ENCODE assay signal across 21 cellular contexts in the genomic region with DNA sequence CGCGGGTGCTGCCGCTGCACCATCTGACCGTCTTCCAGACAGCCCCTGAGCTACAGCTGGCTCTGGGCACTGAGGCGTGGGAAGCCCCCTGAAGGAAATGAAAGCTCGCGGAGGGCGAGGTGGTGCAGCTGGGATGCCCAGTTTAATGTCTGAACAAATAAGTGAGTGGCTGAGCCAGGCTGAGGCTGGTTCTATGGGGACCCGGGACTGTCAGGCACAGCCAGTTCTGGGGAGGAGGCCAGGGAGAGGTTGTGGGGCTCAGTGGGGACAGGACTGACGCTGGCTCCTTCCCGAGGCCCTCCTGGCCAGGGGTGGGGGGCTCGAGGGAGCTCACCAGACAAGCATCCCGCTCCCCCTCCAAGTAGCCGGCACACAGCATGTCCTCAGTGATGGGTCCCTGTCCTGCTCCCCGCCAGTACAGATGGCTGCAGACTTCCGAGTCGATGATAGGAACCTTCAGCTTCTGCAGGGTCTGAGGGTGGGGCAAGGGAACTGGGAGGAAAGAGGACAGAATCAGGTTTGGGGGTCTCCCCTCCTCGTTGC. TPM values are rescaled to one million over a fixed set of nuclear protein-coding genes. Genes with fewer than 3 reads are reported as not detected.
DNase-seq lines count a peak whose midpoint lies in the region; ATAC-seq and TF ChIP-seq lines count a peak whose summit lies in the region.
"Had no signal": no experiment of that assay in that cellular context is flagged by ENCODE, and none has a peak within 500 bp of the region (broad histone marks: within the 10 kb centered on the region; RNA-seq: fewer than 3 reads in every experiment).

No MANE protein-coding gene starts in this region.

- no peak overlapping the region for H3K4me2 ChIP-seq in osteoblast (ENCODE audit: insufficient read depth, low read length)

- DNase-seq in D341Med (ENCODE audit: low spot score) (peak; percentile 31), GM13976 (ENCODE audit: low spot score) (peak; percentile 24), Panc1 (ENCODE audit: low read depth, low spot score) (no peak), osteoblast (ENCODE audit: insufficient read length, low spot score, missing footprints) (peak; percentile 14), CD1c-positive myeloid dendritic cell (ENCODE audit: extremely low spot score) (no peak), COLO668 (lab: John Stamatoyannopoulos, UW; ENCODE audit: unreplicated experiment) (no peak)
- DNase-seq: ACHN; BE2C; C1 segment of cervical spinal cord; CD4-positive, alpha-beta T cell; DMS79 treated with DMSO at 0.1 percent for 48 hours; GF-D8; GM23248; HFFc6 had no signal

- BruUV-seq in Panc1 (replicated peaks; lab: Mats Ljungman, UMichigan), result no TSS peak

- CTCF ChIA-PET in Panc1 (lab: Charles Lee), result interaction anchor here (1.7 kb wide), 1 partner anchor 15 kb away, joined by 7 read pairs; no protein-coding TSS in a partner anchor

- intact Hi-C loops in Panc1 (cut with micrococcal nuclease; ENCODE audit: unreplicated experiment), result no loop called here

- H3K36me3 ChIP-seq in Panc1 (ENCODE audit: control insufficient read depth, insufficient read depth, low read length), result no peaks in the 10 kb centered on the region
- no peaks in the 10 kb centered on the region for H3K36me3 ChIP-seq in osteoblast (ENCODE audit: insufficient read depth, low read length)
- H3K36me3 ChIP-seq: BE2C had no signal

- POLR2A ChIA-PET in Panc1 (lab: Charles Lee), result no interaction called here

- H3K4me3 ChIP-seq in Panc1 (ENCODE audit: low read depth in 2 of 2, low read length in 2 of 2) (no peak overlapping the region), osteoblast (ENCODE audit: insufficient read depth, low read length) (no peak overlapping the region)
- H3K4me3 ChIP-seq: GM23248 had no signal

- H3K4me1 ChIP-seq in Panc1 (ENCODE audit: control insufficient read depth, insufficient read depth, low read length) (peaks cover 28% of the 10 kb centered on the region), osteoblast (ENCODE audit: insufficient read depth, low read length) (peaks cover 4% of the 10 kb centered on the region)
- H3K4me1 ChIP-seq: BE2C had no signal

- no peaks in the 10 kb centered on the region for H3K79me2 ChIP-seq in osteoblast (ENCODE audit: insufficient read depth, low read length)

- H4K20me1 ChIP-seq in osteoblast (ENCODE audit: insufficient read depth, low read length), result no peaks in the 10 kb centered on the region

- H3K27ac ChIP-seq in Panc1 (ENCODE audit: low read length) (peak overlapping the region; percentile 70), osteoblast (ENCODE audit: low read depth, low read length) (no peak overlapping the region)
- H3K27ac ChIP-seq: GM23248, HL-60 had no signal

- H3K27me3 ChIP-seq in Panc1 (ENCODE audit: control insufficient read depth, insufficient read depth, low read length) (no peaks in the 10 kb centered on the region), osteoblast (ENCODE audit: insufficient read depth, low read length) (peaks cover 29% of the 10 kb centered on the region)

- in situ Hi-C loops in GM13976 (cut with MboI; ENCODE audit: low sequenced_read_pairs, unreplicated experiment) (no loop called here), Panc1 (cut with HindIII; ENCODE audit: low pct_unique_long_range_greater_than_20kb, low sequenced_read_pairs) (no loop called here)

- H2AFZ ChIP-seq in osteoblast (ENCODE audit: low read length), result no peak overlapping the region
- H2AFZ ChIP-seq: GM23248 had no signal

- H3K9me3 ChIP-seq in Panc1 (ENCODE audit: control insufficient read depth, insufficient read depth, low read depth, low read length), result no peaks in the 10 kb centered on the region; the same call in 1 of the 2 replicates
- H3K9me3 ChIP-seq in osteoblast (ENCODE audit: low read depth, low read length), result no peaks in the 10 kb centered on the region
- H3K9me3 ChIP-seq: BE2C had no signal

- TF ChIP-seq CTCF in GM13976 (IDR thresholded peaks at IDR 0.05; ENCODE audit: borderline replicate concordance, control extremely low read depth, extremely low read depth, insufficient read depth, missing control alignments) (no peak), Panc1 (IDR thresholded peaks at IDR 0.05) (no peak), osteoblast (IDR thresholded peaks at IDR 0.05; ENCODE audit: extremely low read depth, low read depth, low read length) (no peak)

- ATAC-seq in Panc1, result no peak
- no peak for ATAC-seq in HG02678 (IDR thresholded peaks at IDR 0.05; ENCODE audit: unreplicated experiment)
- no peak for ATAC-seq in GM19324 (IDR thresholded peaks at IDR 0.05; ENCODE audit: low FRiP score, unreplicated experiment)
- ATAC-seq: HCT116 had no signal

RNA-seq across cellular contexts. Expression of gene PRSS22, which starts 4.4 kb away (rescaled TPM):
- total RNA-seq in Panc1 (2021; ENCODE audit: unreplicated experiment), result 23.9 TPM
- 37.3 TPM for polyA plus RNA-seq in Panc1 (2012; ENCODE audit: insufficient read length)
- not detected in 2 replicates for total RNA-seq in osteoblast
- total RNA-seq: GM23248, H4, HFFc6, HT1080, K562 had no signal
- polyA plus RNA-seq: GM23248 had no signal

RNA-seq across cellular contexts. Expression of gene ZG16B, which starts 23.5 kb away (rescaled TPM):
- total RNA-seq in Panc1 (2021; ENCODE audit: unreplicated experiment), result 9.1 TPM
- polyA plus RNA-seq in Panc1 (2012; ENCODE audit: insufficient read length), result 8.3 TPM
- 0.88 and 1.4 TPM in 2 replicates for total RNA-seq in osteoblast
- total RNA-seq: CD4-positive, alpha-beta T cell; GM23248 had no signal
- polyA plus RNA-seq: GM23248 had no signal

RNA-seq across cellular contexts. Expression of gene FLYWCH2, which starts 29.4 kb away (rescaled TPM):
- total RNA-seq in Panc1 (2021; ENCODE audit: unreplicated experiment) (77.3 TPM), osteoblast (38.7 and 43.6 TPM in 2 replicates)
- polyA plus RNA-seq in Panc1 (2012; ENCODE audit: insufficient read length), result 161 TPM

RNA-seq across cellular contexts. Expression of gene PRSS21, which starts 36.6 kb away (rescaled TPM):
- total RNA-seq in Panc1 (2021; ENCODE audit: unreplicated experiment) (not detected), osteoblast (not detected in 2 replicates)
- polyA plus RNA-seq in Panc1 (2012; ENCODE audit: insufficient read length), result not detected
- total RNA-seq: CD4-positive, alpha-beta T cell; GM23248; H4; HFFc6; HT1080 had no signal
- polyA plus RNA-seq: GM23248 had no signal

RNA-seq across cellular contexts. Expression of gene PRSS41, which starts 55.3 kb away (rescaled TPM):
- total RNA-seq in Panc1 (2021; ENCODE audit: unreplicated experiment), result not detected
- not detected for polyA plus RNA-seq in Panc1 (2012; ENCODE audit: insufficient read length)
- not detected in 2 replicates for total RNA-seq in osteoblast
- total RNA-seq: CD4-positive, alpha-beta T cell; GM23248; H4; HFFc6; HT1080; K562 had no signal
- polyA plus RNA-seq: GM23248, K562 had no signal

Comparison
In these comparisons a context has a peak if more than half of its experiments do, and no peak if none do; other contexts are left out.
1. DNase-seq: peak in D341Med (single experiment), GM13976 (single experiment) and osteoblast (single experiment); none in Panc1 (single experiment), CD1c-positive myeloid dendritic cell (single experiment) and COLO668 (single experiment).
2. RNA of gene PRSS22, which starts 4.4 kb away (total RNA-seq): 23.9 TPM in Panc1 (single experiment); not detected in osteoblast; every median in the first group is over 10 times any median in the second.